10 cellular contexts compared by ENCODE assay signal in genomic region chr3:111012388-111013248, GRCh38. TPM values are rescaled to one million over a fixed set of nuclear protein-coding genes. Genes with fewer than 3 reads are reported as not detected.
A peak's percentile ranks its signal among the peaks of the same experiment; 100 is the strongest.
DNase-seq lines count a peak whose midpoint lies in the region; ATAC-seq lines count a peak whose summit lies in the region.
"Had no signal": no experiment of that assay in that cellular context is flagged by ENCODE, and none has a peak within 500 bp of the region (broad histone marks: within the 10 kb centered on the region; RNA-seq: fewer than 3 reads in every experiment).

No MANE protein-coding gene starts in this region.

- no peak overlapping the region for H3K4me3 Mint-ChIP-seq in naive thymus-derived CD8-positive, alpha-beta T cell

- no peak overlapping the region for H3K27ac Mint-ChIP-seq in naive thymus-derived CD8-positive, alpha-beta T cell

- H3K9me3 Mint-ChIP-seq in naive thymus-derived CD8-positive, alpha-beta T cell: peaks cover 0 to 3% (median 0%) of the 10 kb centered on the region in 9 donors

- POLR2A ChIA-PET in naive thymus-derived CD8-positive, alpha-beta T cell (lab: Charles Lee): no interaction called here

- H3K27me3 Mint-ChIP-seq in naive thymus-derived CD8-positive, alpha-beta T cell: peaks cover 0 to 4% (median 2%) of the 10 kb centered on the region in 5 donors

- H3K36me3 Mint-ChIP-seq in naive thymus-derived CD8-positive, alpha-beta T cell: peaks cover 0 to under 1% (median 0%) of the 10 kb centered on the region in 3 donors

- ATAC-seq in naive thymus-derived CD8-positive, alpha-beta T cell: no peak

- DNase-seq in NCI-H1694 (lab: John Stamatoyannopoulos, UW) (peak; percentile 18), NCI-H1694 treated with DMSO at 0.1 percent for 48 hours (lab: John Stamatoyannopoulos, UW) (no peak), M059J (ENCODE audit: low read depth) (peak; percentile 22), ecto neural progenitor cell (ENCODE audit: low spot score) (peak; percentile 49), pons (ENCODE audit: low spot score) (peak; percentile 9), DMS79 treated with DMSO at 0.1 percent for 48 hours (lab: John Stamatoyannopoulos, UW) (no peak)
- no peak for DNase-seq in naive thymus-derived CD8-positive, alpha-beta T cell
- no peak for DNase-seq in stimulated activated naive CD4-positive, alpha-beta T cell (lab: John Stamatoyannopoulos, UW)
- DNase-seq: NCI-H187 treated with DMSO at 0.1 percent for 48 hours, T-helper 9 cell had no signal

- no peaks in the 10 kb centered on the region for H3K4me1 Mint-ChIP-seq in naive thymus-derived CD8-positive, alpha-beta T cell

RNA-seq across cellular contexts. Expression of gene NECTIN3, which starts 59.0 kb away (rescaled TPM):
- total RNA-seq in M059J (2014; rRNA removed; shearing (Covaris generic)): 66.6 and 76.6 TPM in 2 replicates
- total RNA-seq in naive thymus-derived CD8-positive, alpha-beta T cell: 1 to 10 TPM; 4.6 to 4.8 TPM
- under 1 TPM; 0.26 to 0.53 (median 0.42) TPM for polyA plus RNA-seq in naive thymus-derived CD8-positive, alpha-beta T cell

Comparison
In these comparisons a context has a peak if more than half of its experiments do, and no peak if none do; other contexts are left out.
1. DNase-seq: peak in NCI-H1694 (single experiment), M059J (single experiment), ecto neural progenitor cell (single experiment) and pons (single experiment); none in NCI-H1694 treated with DMSO at 0.1 percent for 48 hours (single experiment), naive thymus-derived CD8-positive, alpha-beta T cell (0 of 10), stimulated activated naive CD4-positive, alpha-beta T cell (0 of 6) and DMS79 treated with DMSO at 0.1 percent for 48 hours (single experiment).
2. RNA of gene NECTIN3, which starts 59.0 kb away (total RNA-seq): 66.6 to 76.6 TPM in M059J; 4.6 to 4.8 TPM in naive thymus-derived CD8-positive, alpha-beta T cell; every median in the first group is over 10 times any median in the second.